Comparison of ENCODE assay signal across 8 cellular contexts in the genomic region with DNA sequence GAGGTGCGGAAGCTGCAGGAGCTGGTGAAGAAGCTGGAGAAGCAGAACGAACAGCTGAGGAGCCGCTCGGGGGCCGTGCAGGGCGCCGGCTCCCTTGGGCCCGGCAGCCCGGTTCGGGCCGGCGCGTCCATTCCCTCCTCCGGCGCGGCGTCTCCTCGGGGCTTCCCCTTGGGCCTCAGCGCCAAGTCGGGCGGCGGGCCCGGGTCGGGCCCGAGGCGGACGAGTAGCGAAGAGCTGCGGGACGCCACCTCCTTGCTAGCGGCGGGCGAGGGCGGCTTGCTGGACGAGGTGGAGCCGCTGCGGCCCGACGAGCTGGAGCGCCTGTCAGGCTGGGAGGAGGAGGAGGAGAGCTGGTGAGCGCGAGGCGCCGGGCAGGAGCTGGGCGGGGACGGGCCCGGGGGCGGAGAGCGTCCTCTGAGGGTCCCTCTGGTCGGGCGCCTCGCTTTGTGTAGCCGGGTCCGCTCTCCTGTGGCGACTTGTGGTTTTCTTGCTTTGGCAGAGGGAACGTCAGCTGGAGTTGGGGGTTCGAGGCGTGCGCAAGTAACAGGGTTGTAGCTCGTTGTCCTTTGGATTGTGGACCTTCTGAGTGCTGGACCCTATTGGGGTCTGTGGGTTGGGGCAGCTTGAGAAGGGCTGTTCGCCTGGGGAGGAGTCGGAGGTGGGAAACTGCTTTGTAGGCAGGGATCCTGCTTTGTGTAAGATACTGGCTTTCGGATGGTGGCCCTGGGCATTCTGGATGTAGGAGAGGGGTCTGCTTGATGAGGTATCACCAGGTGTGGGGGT. TPM values are rescaled to one million over a fixed set of nuclear protein-coding genes. Genes with fewer than 3 reads are reported as not detected.
A peak's percentile ranks its signal among the peaks of the same experiment; 100 is the strongest.
DNase-seq lines count a peak whose midpoint lies in the region; ATAC-seq and TF ChIP-seq lines count a peak whose summit lies in the region.

No MANE protein-coding gene starts in this region.

- no peak for TF ChIP-seq CTCF in PC-3 (conservative IDR thresholded peaks at IDR 0.05; ENCODE audit: low read depth, low read length)
- TF ChIP-seq CTCF in omental fat pad (IDR thresholded peaks at IDR 0.05), result no peak
- TF ChIP-seq CTCF in transverse colon (IDR thresholded peaks at IDR 0.05), result no peak

- peak; percentile 22 for DNase-seq in PC-3
- DNase-seq in activated naive CD4-positive, alpha-beta T cell treated with Interleukin-2 at 50 U/mL for 16 hours, result peak; percentile 49
- peak; percentile 50 for DNase-seq in glomerular visceral epithelial cell (ENCODE audit: extremely low spot score)
- DNase-seq in omental fat pad (ENCODE audit: low spot score), result no peak
- DNase-seq in transverse colon, result peak; percentile 58

- TF ChIP-seq POLR2A in transverse colon (IDR thresholded peaks at IDR 0.05), result peak; percentile 17

- TF ChIP-seq EP300 in transverse colon (IDR thresholded peaks at IDR 0.05; ENCODE audit: low read depth), result no peak

- H3K9ac ChIP-seq in PC-3 (ENCODE audit: low read length), result peak overlapping the region; percentile 92

- H3F3A ChIP-seq in PC-3 (ENCODE audit: low read length, unreplicated experiment), result no peaks in the 10 kb centered on the region

- H2AFZ ChIP-seq in ACC112 (ENCODE audit: low read length, unreplicated experiment) (peak overlapping the region; percentile 71), PC-3 (ENCODE audit: low read length) (peak overlapping the region; percentile 83)

- H3K4me1 ChIP-seq in ACC112 (ENCODE audit: control insufficient read depth, insufficient read depth, low read length, unreplicated experiment), result peaks cover 49% of the 10 kb centered on the region
- H3K4me1 ChIP-seq in PC-3 (ENCODE audit: insufficient read depth, low read length), result peaks cover 45% of the 10 kb centered on the region
- H3K4me1 ChIP-seq in transverse colon, result peaks cover 9 to 71% (median 39%) of the 10 kb centered on the region in 4 donors

- H3K79me2 ChIP-seq in ACC112 (ENCODE audit: control insufficient read depth, insufficient read depth, low read length, unreplicated experiment) (peaks cover 52% of the 10 kb centered on the region), PC-3 (ENCODE audit: low read length) (peaks cover 55% of the 10 kb centered on the region)

- POLR2A ChIA-PET in PC-3 (lab: Charles Lee; ENCODE audit: unreplicated experiment), result no interaction called here

- intact Hi-C loops in PC-3 (cut with micrococcal nuclease), result loop anchor here (1.0 kb wide), 1 partner anchor 34 kb away; no protein-coding TSS in a partner anchor
- intact Hi-C loops in transverse colon (cut with DNase I; ENCODE audit: low total_unique reads), result no loop called here

- peaks cover 22% of the 10 kb centered on the region for H4K20me1 ChIP-seq in PC-3 (ENCODE audit: low read length)

- CTCF ChIA-PET in PC-3 (lab: Charles Lee), result interaction anchor here (0.6 to 0.7 kb wide), 2 partner anchors 31 to 46 kb away, joined by 3 to 7 read pairs; no protein-coding TSS in a partner anchor

- peak; percentile 10 for ATAC-seq in GM18519 (IDR thresholded peaks at IDR 0.05; ENCODE audit: low FRiP score, unreplicated experiment)
- peak; percentile 26 for ATAC-seq in HG03064 (IDR thresholded peaks at IDR 0.05; ENCODE audit: low read depth, unreplicated experiment)
- peak; percentile 10; the same call in 1 of the 2 replicates for ATAC-seq in PC-3
- peak; percentile 22 for ATAC-seq in omental fat pad (ENCODE audit: low FRiP score)

- H3K4me2 ChIP-seq in PC-3 (ENCODE audit: low read length), result peak overlapping the region; percentile 95

- BruUV-seq in PC-3 (replicated peaks; lab: Mats Ljungman, UMichigan), result no TSS peak

- H3K36me3 ChIP-seq in ACC112 (ENCODE audit: insufficient read depth, low read length) (no peaks in the 10 kb centered on the region), PC-3 (ENCODE audit: low read depth, low read length) (no peaks in the 10 kb centered on the region), transverse colon (no peaks in the 10 kb centered on the region)

- H3K27me3 ChIP-seq in ACC112 (ENCODE audit: insufficient read depth, low read length), result no peaks in the 10 kb centered on the region
- H3K27me3 ChIP-seq in PC-3 (ENCODE audit: low read length), result no peaks in the 10 kb centered on the region
- H3K27me3 ChIP-seq in transverse colon, result no peaks in the 10 kb centered on the region

- H3K27ac ChIP-seq in ACC112 (ENCODE audit: low read depth, low read length) (peak overlapping the region; percentile 78), PC-3 (ENCODE audit: low read length) (peak overlapping the region; percentile 65), transverse colon (peak overlapping the region; percentile 98 to 99 (median 98))

- no peaks in the 10 kb centered on the region for H3K9me2 ChIP-seq in PC-3 (replicated peaks; ENCODE audit: low read length)

- peak overlapping the region; percentile 81 for H3K4me3 ChIP-seq in ACC112 (ENCODE audit: low read depth, low read length)
- H3K4me3 ChIP-seq in PC-3 (ENCODE audit: low read length), result peak overlapping the region; percentile 99
- H3K4me3 ChIP-seq in transverse colon, result peak overlapping the region; percentile 80 to 97 (median 94)

- in situ Hi-C loops in transverse colon (cut with MboI; ENCODE audit: low pct_ligation_motif_present in 1 of 4, low pct_unique_long_range_greater_than_20kb in 1 of 4, low sequenced_read_pairs in 3 of 4), result loop anchor here in 2 of 4 donors (25.0 kb wide), 1 partner anchor 445 kb away; the partner anchor contains the start of gene FRYL (in 2 of the 2)

- H3K9me3 ChIP-seq in PC-3 (ENCODE audit: low read length), result no peaks in the 10 kb centered on the region
- no peaks in the 10 kb centered on the region for H3K9me3 ChIP-seq in transverse colon

- 0% methylated on average over 52 of the region's 63 CpGs; no CpG with 5 or more reads in 1 of the 2 donors for WGBS in transverse colon (ENCODE audit: low coverage in 1 of 2), 2 donors

RNA-seq across cellular contexts. Expression of gene SLAIN2, which starts 0.6 kb away (rescaled TPM):
- total RNA-seq in PC-3 (2014; rRNA removed) (12.5 and 17.6 TPM in 2 replicates), omental fat pad (10 to 100 TPM; 27.7 to 92.6 (median 57.4) TPM), transverse colon (100 to 1,000 TPM in 1 of 4 donors, 10 to 100 TPM in 3; 28.4 to 355 (median 55.8) TPM)
